9 cellular contexts compared by ENCODE assay signal in genomic region chr6:116847234-116847633, GRCh38. TPM values are rescaled to one million over a fixed set of nuclear protein-coding genes. Genes with fewer than 3 reads are reported as not detected.
DNase-seq lines count a peak whose midpoint lies in the region; ATAC-seq, FAIRE-seq and TF ChIP-seq lines count a peak whose summit lies in the region.
"Had no signal": no experiment of that assay in that cellular context is flagged by ENCODE, and none has a peak within 500 bp of the region (broad histone marks: within the 10 kb centered on the region; RNA-seq: fewer than 3 reads in every experiment).

No MANE protein-coding gene starts in this region.

- H3K4me1 Mint-ChIP-seq in neural crest cell: no peaks in the 10 kb centered on the region

- H3K27ac Mint-ChIP-seq in neural crest cell (ENCODE audit: unreplicated experiment): no peak overlapping the region
- H3K27ac Mint-ChIP-seq: stimulated activated naive CD8-positive, alpha-beta T cell treated with anti-CD3 and anti-CD28 coated beads, Interleukin-15, Interleukin-2, amounts not matched to agents 100 ng/mL and 50 ng/mL, for 24 hours had no signal

- H3K9me3 Mint-ChIP-seq in neural crest cell: no peaks in the 10 kb centered on the region
- H3K9me3 Mint-ChIP-seq: stimulated activated naive CD8-positive, alpha-beta T cell treated with anti-CD3 and anti-CD28 coated beads, Interleukin-15, Interleukin-2, amounts not matched to agents 100 ng/mL and 50 ng/mL, for 24 hours had no signal

- peak; percentile 28 for DNase-seq in AG20443 (ENCODE audit: low spot score)
- peak; percentile 40 for DNase-seq in NCI-H2171 (lab: John Stamatoyannopoulos, UW)
- peak; percentile 48 for DNase-seq in bronchial epithelial cell (ENCODE audit: low read depth)
- no peak for DNase-seq in neural crest cell (ENCODE audit: low read depth, low spot score)
- DNase-seq in COLO668 (lab: John Stamatoyannopoulos, UW; ENCODE audit: unreplicated experiment): no peak
- DNase-seq in T1000 (lab: John Stamatoyannopoulos, UW): no peak

- H3K4me3 Mint-ChIP-seq in neural crest cell: no peak overlapping the region
- H3K4me3 Mint-ChIP-seq: stimulated activated naive CD8-positive, alpha-beta T cell treated with anti-CD3 and anti-CD28 coated beads, Interleukin-15, Interleukin-2, amounts not matched to agents 100 ng/mL and 50 ng/mL, for 24 hours had no signal

- H3K36me3 ChIP-seq in bronchial epithelial cell (ENCODE audit: control insufficient read depth, insufficient read depth, low read length): no peaks in the 10 kb centered on the region

- no peaks in the 10 kb centered on the region for H3K27me3 Mint-ChIP-seq in neural crest cell (ENCODE audit: low read depth)
- H3K27me3 Mint-ChIP-seq: stimulated activated naive CD8-positive, alpha-beta T cell treated with anti-CD3 and anti-CD28 coated beads, Interleukin-15, Interleukin-2, amounts not matched to agents 100 ng/mL and 50 ng/mL, for 24 hours had no signal

- TF ChIP-seq CTCF in bronchial epithelial cell (IDR thresholded peaks at IDR 0.05; ENCODE audit: insufficient read depth, low read length, severe bottlenecking) (no peak), neural crest cell (conservative IDR thresholded peaks at IDR 0.05) (peak; percentile 63)

- ATAC-seq in GM19455 (IDR thresholded peaks at IDR 0.05; ENCODE audit: unreplicated experiment): peak; percentile 63
- ATAC-seq in HG03039 (IDR thresholded peaks at IDR 0.05; ENCODE audit: unreplicated experiment): no peak

- H3K27me3 ChIP-seq in bronchial epithelial cell (ENCODE audit: control insufficient read depth, insufficient read depth, low read length): no peaks in the 10 kb centered on the region

- H3K4me3 ChIP-seq in bronchial epithelial cell (ENCODE audit: low read depth, low read length): no peak overlapping the region

- H3K36me3 Mint-ChIP-seq in neural crest cell (ENCODE audit: low read depth): no peaks in the 10 kb centered on the region

- no peak for FAIRE-seq in bronchial epithelial cell (lab: Jason Lieb, UNC)

RNA-seq across cellular contexts. Expression of gene GPRC6A, which starts 18.4 kb away (rescaled TPM):
- total RNA-seq in bronchial epithelial cell: not detected in 2 replicates
- total RNA-seq in neural crest cell: not detected in 2 replicates

RNA-seq across cellular contexts. Expression of gene RFX6, which starts 29.8 kb away (rescaled TPM):
- total RNA-seq in bronchial epithelial cell: not detected in 2 replicates
- total RNA-seq in neural crest cell: not detected in 2 replicates

Comparison
In these comparisons a context has a peak if more than half of its experiments do, and no peak if none do; other contexts are left out.
1. DNase-seq: peak in AG20443 (single experiment), NCI-H2171 (single experiment) and bronchial epithelial cell (single experiment); none in neural crest cell (single experiment), COLO668 (single experiment) and T1000 (single experiment).